8 cellular contexts compared by ENCODE assay signal in the genomic region with DNA sequence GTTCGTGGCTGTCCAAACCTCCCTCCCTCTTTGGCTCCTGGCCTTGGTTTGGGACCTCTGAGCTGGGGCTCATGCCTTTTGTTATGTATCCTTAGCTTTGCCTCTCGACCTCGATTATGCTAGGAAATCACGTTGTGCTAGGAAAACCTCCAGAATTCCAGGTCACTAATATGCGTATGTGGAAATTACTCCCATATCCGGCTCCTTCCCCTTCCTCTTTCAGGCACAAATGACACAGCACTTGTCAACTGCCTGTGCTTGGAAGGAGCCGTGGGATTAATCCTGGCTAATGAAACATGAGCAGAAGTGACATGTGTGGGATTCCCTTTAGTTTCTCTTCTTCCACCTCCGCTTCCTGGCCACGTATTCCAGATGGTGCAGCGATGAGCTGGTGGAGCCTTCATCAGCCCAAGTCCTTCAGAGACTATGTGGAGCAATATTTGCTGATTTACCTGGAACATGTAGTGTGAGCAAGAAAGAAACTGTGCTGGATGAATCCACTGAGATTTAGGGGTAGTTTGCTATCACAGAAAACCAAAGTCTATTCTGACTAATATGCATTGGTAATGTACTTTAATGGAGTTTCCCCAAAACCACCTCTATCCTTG.
DNase-seq lines count a peak whose midpoint lies in the region; ATAC-seq and TF ChIP-seq lines count a peak whose summit lies in the region.

No MANE protein-coding gene starts in this region.

- no peaks in the 10 kb centered on the region for H4K20me1 ChIP-seq in PC-9 (ENCODE audit: insufficient read depth)

- no peaks in the 10 kb centered on the region for H3K9me2 ChIP-seq in PC-9 (ENCODE audit: insufficient read depth)

- CTCF ChIA-PET in PC-9 (lab: Charles Lee) = no interaction called here

- H3F3A ChIP-seq in PC-9 (ENCODE audit: insufficient read depth, low read depth) = no peaks in the 10 kb centered on the region

- no peak overlapping the region for H2AFZ ChIP-seq in PC-9

- H3K79me2 ChIP-seq in PC-9 (ENCODE audit: low read depth) = no peaks in the 10 kb centered on the region

- H3K27ac ChIP-seq in PC-9 = no peak overlapping the region

- no peak for TF ChIP-seq CTCF in fibroblast of mammary gland (conservative IDR thresholded peaks at IDR 0.05; ENCODE audit: control insufficient read depth, insufficient read depth, low read depth, low read length)
- TF ChIP-seq CTCF in PC-9 (conservative IDR thresholded peaks at IDR 0.05) = no peak

- BruUV-seq in PC-9 (replicated peaks; lab: Mats Ljungman, UMichigan) = no TSS peak

- H3K36me3 ChIP-seq in PC-9 (ENCODE audit: low read depth) = no peaks in the 10 kb centered on the region

- DNase-seq in fibroblast of mammary gland (ENCODE audit: low read depth) (peak; percentile 91), pulmonary artery endothelial cell (ENCODE audit: low read depth, low spot score) (peak; percentile 86), PC-9 (no peak), NCI-H1417 (lab: John Stamatoyannopoulos, UW) (no peak)
- DNase-seq in activated effector memory CD4-positive, alpha-beta T cell treated with Interleukin-2 at 50 U/mL for 16 hours = no peak

- no peaks in the 10 kb centered on the region for H3K27me3 ChIP-seq in PC-9 (ENCODE audit: insufficient read depth, low read depth)

- intact Hi-C loops in PC-9 (cut with micrococcal nuclease; ENCODE audit: unreplicated experiment) = no loop called here

- H3K4me3 ChIP-seq in fibroblast of mammary gland (ENCODE audit: control insufficient read depth, low read depth, low read length) (no peak overlapping the region), PC-9 (no peak overlapping the region)

- 0 out of 2 replicates have a peak, but pooled peaks cover 7% of the 10 kb centered on the region for H3K4me1 ChIP-seq in PC-9 (replicated peaks; ENCODE audit: insufficient read depth)

- no peak overlapping the region for H3K4me2 ChIP-seq in PC-9

- no peaks in the 10 kb centered on the region for H3K9me3 ChIP-seq in PC-9 (ENCODE audit: insufficient read depth, low read depth)

- POLR2A ChIA-PET in PC-9 (lab: Charles Lee; ENCODE audit: unreplicated experiment) = no interaction called here

- peak; percentile 64 for ATAC-seq in GM18502 (IDR thresholded peaks at IDR 0.05; ENCODE audit: poor library complexity, unreplicated experiment)
- ATAC-seq in HG03378 (IDR thresholded peaks at IDR 0.05; ENCODE audit: unreplicated experiment) = peak; percentile 60
- no peak for ATAC-seq in HG03196 (IDR thresholded peaks at IDR 0.05; ENCODE audit: unreplicated experiment)

Comparison
In these comparisons a context has a peak if more than half of its experiments do, and no peak if none do; other contexts are left out.
1. DNase-seq: peak in fibroblast of mammary gland (single experiment) and pulmonary artery endothelial cell (single experiment); none in PC-9 (0 of 2), activated effector memory CD4-positive, alpha-beta T cell treated with Interleukin-2 at 50 U/mL for 16 hours (single experiment) and NCI-H1417 (0 of 3).